1 cellular context compared by ENCODE assay signal in genomic region chr16:16181748-16182147, GRCh38. TPM values are rescaled to one million over a fixed set of nuclear protein-coding genes. Genes with fewer than 3 reads are reported as not detected.
"Had no signal": no experiment of that assay in that cellular context is flagged by ENCODE, and none has a peak within 500 bp of the region (broad histone marks: within the 10 kb centered on the region; RNA-seq: fewer than 3 reads in every experiment).

No MANE protein-coding gene starts in this region.

RNA-seq across cellular contexts. Expression of gene ABCC6, which starts 41.5 kb away (rescaled TPM):
- total RNA-seq: naive thymus-derived CD8-positive, alpha-beta T cell had no signal
